Comparison of ENCODE assay signal across 8 cellular contexts in the genomic region with DNA sequence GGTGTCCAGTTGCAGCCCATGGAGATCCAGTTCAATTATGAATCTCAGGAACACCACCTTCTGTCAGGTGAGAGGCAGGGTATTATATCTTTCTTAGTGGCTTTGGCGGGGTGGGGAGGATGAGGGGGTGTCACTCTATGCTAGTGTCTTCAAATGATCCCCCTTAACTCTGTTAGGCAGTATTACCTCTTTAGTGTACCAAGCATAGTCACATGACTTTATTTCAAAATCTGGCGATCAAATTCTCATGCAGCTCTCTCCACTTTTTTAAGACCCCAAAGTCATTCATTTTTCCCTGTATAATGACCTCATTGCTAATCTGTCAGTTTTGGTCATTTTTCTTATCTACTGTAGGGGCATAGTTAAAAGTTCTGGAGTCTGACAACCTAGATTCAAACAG. TPM values are rescaled to one million over a fixed set of nuclear protein-coding genes. Genes with fewer than 3 reads are reported as not detected.
DNase-seq lines count a peak whose midpoint lies in the region; TF ChIP-seq lines count a peak whose summit lies in the region.

No MANE protein-coding gene starts in this region.

- H3K4me1 ChIP-seq in OCI-LY1 (ENCODE audit: insufficient read depth, low read length, severe bottlenecking) (peaks cover 24% of the 10 kb centered on the region), endodermal cell (ENCODE audit: control insufficient read depth, insufficient read depth, low read length) (no peaks in the 10 kb centered on the region), osteoblast (ENCODE audit: insufficient read depth, low read length) (peaks cover 6% of the 10 kb centered on the region), adrenal gland (replicated peaks in 1 of 2) (peaks cover 18 to 40% of the 10 kb centered on the region in 2 donors)

- H3K9ac ChIP-seq in OCI-LY1 (ENCODE audit: low read length) (peak overlapping the region; percentile 91), endodermal cell (ENCODE audit: extremely low read depth, low read length, poor library complexity, severe bottlenecking) (peak overlapping the region; percentile 89)

- intact Hi-C loops in Calu3 (cut with micrococcal nuclease; ENCODE audit: unreplicated experiment): loop anchor here (5.0 kb wide), 1 partner anchor 49 kb away; a partner anchor contains a TSS
- intact Hi-C loops in adrenal gland (cut with DNase I): no loop called here

- WGBS in endodermal cell (ENCODE audit: insufficient coverage in 1 of 2, insufficient read length in 1 of 2), 2 experiments: 92% methylated on average over 2 of the region's 2 CpGs; no CpG with 5 or more reads in 1 of the 2 experiments
- WGBS in adrenal gland, 4 donors: 81 to 95% (median 86%) methylated on average over 2 of the region's 2 CpGs

- peak overlapping the region; percentile 99 for H3K4me3 Mint-ChIP-seq in Calu3 (ENCODE audit: low read depth, unreplicated experiment)
- H3K4me3 Mint-ChIP-seq in endodermal cell: peak overlapping the region; percentile 97

- TF ChIP-seq CTCF in Calu3 (IDR thresholded peaks at IDR 0.05; ENCODE audit: unreplicated experiment) (no peak), OCI-LY1 (IDR thresholded peaks at IDR 0.05; ENCODE audit: low read length) (no peak), endodermal cell (conservative IDR thresholded peaks at IDR 0.05) (no peak), osteoblast (IDR thresholded peaks at IDR 0.05; ENCODE audit: extremely low read depth, low read depth, low read length) (no peak), adrenal gland (IDR thresholded peaks at IDR 0.05) (no peak)

- no TSS peak for BruUV-seq in Calu3 (replicated peaks; lab: Mats Ljungman, UMichigan)

- peaks cover 35% of the 10 kb centered on the region for H3K36me3 Mint-ChIP-seq in Calu3 (ENCODE audit: insufficient read depth, unreplicated experiment)
- peaks cover 55% of the 10 kb centered on the region for H3K36me3 Mint-ChIP-seq in endodermal cell (ENCODE audit: low read depth)

- H3K27ac ChIP-seq in OCI-LY1 (ENCODE audit: low read depth, low read length, poor library complexity, severe bottlenecking) (no peak overlapping the region), endodermal cell (ENCODE audit: low read depth, low read length) (no peak overlapping the region), osteoblast (ENCODE audit: low read depth, low read length) (peak overlapping the region; percentile 67), adrenal gland (peak overlapping the region in 2 of 5 donors; percentile 85 to 89)

- H3K4me2 ChIP-seq in OCI-LY1 (ENCODE audit: low read length): peak overlapping the region; percentile 92
- H3K4me2 ChIP-seq in osteoblast (ENCODE audit: insufficient read depth, low read length): peak overlapping the region; percentile 98

- H3K4me1 Mint-ChIP-seq in Calu3 (ENCODE audit: low read depth, unreplicated experiment) (peaks cover 19% of the 10 kb centered on the region), endodermal cell (peaks cover 10% of the 10 kb centered on the region)

- H4K20me1 ChIP-seq in OCI-LY1 (ENCODE audit: insufficient read depth, low read length) (no peaks in the 10 kb centered on the region), osteoblast (ENCODE audit: insufficient read depth, low read length) (no peaks in the 10 kb centered on the region)

- CTCF ChIA-PET in Calu3 (lab: Charles Lee): interaction anchor here (0.7 kb wide), 1 partner anchor 26 kb away, joined by 3 read pairs; no protein-coding TSS in a partner anchor

- DNase-seq in Calu3 (no peak), endodermal cell (no peak), osteoblast (ENCODE audit: insufficient read length, low spot score, missing footprints) (no peak), adrenal gland (no peak), NCI-H2081 treated with DMSO at 0.1 percent for 48 hours (lab: John Stamatoyannopoulos, UW) (no peak), EL (no peak), AG20443 (ENCODE audit: low spot score) (no peak)

- H3K27ac Mint-ChIP-seq in Calu3 (ENCODE audit: unreplicated experiment) (peak overlapping the region; percentile 99), endodermal cell (peak overlapping the region; percentile 98)

- no peaks in the 10 kb centered on the region for H3K27me3 Mint-ChIP-seq in Calu3 (ENCODE audit: unreplicated experiment)
- no peaks in the 10 kb centered on the region for H3K27me3 Mint-ChIP-seq in endodermal cell (ENCODE audit: insufficient read depth)

- H3K79me2 ChIP-seq in OCI-LY1 (ENCODE audit: insufficient read depth, low read length): peaks cover 14% of the 10 kb centered on the region
- peaks cover 92% of the 10 kb centered on the region for H3K79me2 ChIP-seq in osteoblast (ENCODE audit: insufficient read depth, low read length)

- H3K27me3 ChIP-seq in OCI-LY1 (ENCODE audit: insufficient read depth, low read length): no peaks in the 10 kb centered on the region
- no peaks in the 10 kb centered on the region for H3K27me3 ChIP-seq in endodermal cell (ENCODE audit: control insufficient read depth, insufficient read depth, low read length, poor library complexity, severe bottlenecking)
- H3K27me3 ChIP-seq in osteoblast (ENCODE audit: insufficient read depth, low read length): no peaks in the 10 kb centered on the region
- no peaks in the 10 kb centered on the region for H3K27me3 ChIP-seq in adrenal gland

- H3K9me3 Mint-ChIP-seq in Calu3 (ENCODE audit: low read depth, unreplicated experiment): peaks cover 10% of the 10 kb centered on the region
- peaks cover 30% of the 10 kb centered on the region for H3K9me3 Mint-ChIP-seq in endodermal cell

- H3K9me2 ChIP-seq in OCI-LY1 (ENCODE audit: low read depth, low read length): no peaks in the 10 kb centered on the region

- H3K9me3 ChIP-seq in OCI-LY1 (ENCODE audit: low read length) (peaks cover 21% of the 10 kb centered on the region), endodermal cell (ENCODE audit: control insufficient read depth, low read length) (peaks cover 26% of the 10 kb centered on the region), osteoblast (ENCODE audit: low read depth, low read length) (no peaks in the 10 kb centered on the region), adrenal gland (replicated peaks in 1 of 3) (peaks cover 0 to 2% (median 0%) of the 10 kb centered on the region in 3 donors)

- no peaks in the 10 kb centered on the region for H3F3A ChIP-seq in OCI-LY1 (ENCODE audit: insufficient read depth, low read length)

- H3K4me3 ChIP-seq in OCI-LY1 (ENCODE audit: low read depth, low read length, poor library complexity, severe bottlenecking) (peak overlapping the region; percentile 91), endodermal cell (ENCODE audit: low read length) (peak overlapping the region; percentile 99), osteoblast (ENCODE audit: insufficient read depth, low read length) (peak overlapping the region; percentile 76), adrenal gland (peak overlapping the region in 2 of 4 donors; percentile 75 to 80)

- no peak for TF ChIP-seq POLR2A in adrenal gland (IDR thresholded peaks at IDR 0.05)

- H2AFZ ChIP-seq in OCI-LY1 (ENCODE audit: low read length): no peak overlapping the region
- no peak overlapping the region for H2AFZ ChIP-seq in osteoblast (ENCODE audit: low read length)

- peaks cover 47% of the 10 kb centered on the region for H3K36me3 ChIP-seq in OCI-LY1 (ENCODE audit: insufficient read depth, low read length)
- peaks cover 36% of the 10 kb centered on the region for H3K36me3 ChIP-seq in endodermal cell (ENCODE audit: control insufficient read depth, insufficient read depth, low read length)
- peaks cover 26% of the 10 kb centered on the region for H3K36me3 ChIP-seq in osteoblast (ENCODE audit: insufficient read depth, low read length)
- no peaks in the 10 kb centered on the region for H3K36me3 ChIP-seq in adrenal gland (replicated peaks in 1 of 2)

RNA-seq across cellular contexts. Expression of a gene that starts 1.1 kb away (rescaled TPM):
- total RNA-seq in Calu3 (2022) (15.9 and 17.0 TPM in 2 replicates), endodermal cell (10 to 100 TPM; 20.1 to 29.6 TPM), osteoblast (16.6 and 17.7 TPM in 2 replicates), adrenal gland (10 to 100 TPM; 16.0 to 25.6 (median 21.6) TPM)
- polyA plus RNA-seq in endodermal cell (2013, experiment 1 of 2): 14.9 TPM
- polyA plus RNA-seq in endodermal cell (2013, experiment 2 of 2): 13.5 TPM
- polyA plus RNA-seq in adrenal gland: 10 to 100 TPM; 16.4 to 30.1 (median 22.2) TPM

RNA-seq across cellular contexts. Expression of a gene that starts 50.3 kb away (rescaled TPM):
- total RNA-seq in Calu3 (2022): 27.9 and 29.2 TPM in 2 replicates
- total RNA-seq in endodermal cell: 10 to 100 TPM; 44.1 to 64.6 TPM
- 43.1 TPM for polyA plus RNA-seq in endodermal cell (2013, experiment 1 of 2)
- polyA plus RNA-seq in endodermal cell (2013, experiment 2 of 2): 37.0 TPM
- total RNA-seq in osteoblast: 13.0 and 14.1 TPM in 2 replicates
- total RNA-seq in adrenal gland: 10 to 100 TPM; 15.7 to 38.1 (median 28.9) TPM
- 10 to 100 TPM; 11.7 to 29.9 (median 25.3) TPM for polyA plus RNA-seq in adrenal gland

RNA-seq across cellular contexts. Expression of a gene that starts 53.1 kb away (rescaled TPM):
- total RNA-seq in Calu3 (2022) (56.3 and 60.0 TPM in 2 replicates), endodermal cell (10 to 100 TPM; 74.7 to 92.1 TPM), osteoblast (27.4 and 29.7 TPM in 2 replicates), adrenal gland (10 to 100 TPM; 25.6 to 75.6 (median 49.0) TPM)
- 52.9 TPM for polyA plus RNA-seq in endodermal cell (2013, experiment 1 of 2)
- 53.0 TPM for polyA plus RNA-seq in endodermal cell (2013, experiment 2 of 2)
- polyA plus RNA-seq in adrenal gland: 10 to 100 TPM; 16.3 to 46.2 (median 28.1) TPM
